ENCODE assay signal across 8 cellular contexts in genomic region chr17:17682293-17682736, GRCh38. TPM values are rescaled to one million over a fixed set of nuclear protein-coding genes. Genes with fewer than 3 reads are reported as not detected.
A peak's percentile ranks its signal among the peaks of the same experiment; 100 is the strongest.
DNase-seq lines count a peak whose midpoint lies in the region; ATAC-seq and TF ChIP-seq lines count a peak whose summit lies in the region.

No MANE protein-coding gene starts in this region.

- H3K36me3 Mint-ChIP-seq in activated CD4-positive, alpha-beta memory T cell treated with anti-CD3 and anti-CD28 coated beads for 36 hours: no peaks in the 10 kb centered on the region

- POLR2A ChIA-PET in activated CD4-positive, alpha-beta memory T cell treated with anti-CD3 and anti-CD28 coated beads for 36 hours (lab: Charles Lee): interaction anchor here (0.8 to 1.4 kb wide), 3 partner anchors 9 to 237 kb away, joined by 3 to 6 read pairs (median 5); no protein-coding TSS in a partner anchor

- H3K9me3 ChIP-seq in Karpas-422 (ENCODE audit: low read length) (no peaks in the 10 kb centered on the region), endocrine pancreas (ENCODE audit: control insufficient read depth, low read length) (no peaks in the 10 kb centered on the region), mucosa of descending colon (no peaks in the 10 kb centered on the region)

- peaks cover 56% of the 10 kb centered on the region for H3K79me2 ChIP-seq in Karpas-422 (ENCODE audit: low read length)

- H3K27ac Mint-ChIP-seq in activated CD4-positive, alpha-beta memory T cell treated with anti-CD3 and anti-CD28 coated beads for 36 hours: peak overlapping the region; percentile 81
- peak overlapping the region; percentile 98 for H3K27ac Mint-ChIP-seq in stimulated activated naive CD8-positive, alpha-beta T cell treated with anti-CD3 and anti-CD28 coated beads, Interleukin-15, amount 100 ng/mL, for 72 hours

- DNase-seq in Karpas-422 (peak; percentile 87), mucosa of descending colon (peak in 2 of 3 donors; percentile 62 to 84), NCI-H1930 (lab: John Stamatoyannopoulos, UW) (no peak)
- DNase-seq in activated CD4-positive, alpha-beta memory T cell treated with anti-CD3 and anti-CD28 coated beads for 36 hours: peak; percentile 69
- DNase-seq in stimulated activated naive CD8-positive, alpha-beta T cell treated with anti-CD3 and anti-CD28 coated beads, Interleukin-15, amount 100 ng/mL, for 72 hours: peak; percentile 76 to 81

- ATAC-seq in GM19455 (IDR thresholded peaks at IDR 0.05; ENCODE audit: unreplicated experiment) (peak; percentile 40), mucosa of descending colon (peak; percentile 57)
- peak; percentile 74 for ATAC-seq in stimulated activated naive CD8-positive, alpha-beta T cell treated with anti-CD3 and anti-CD28 coated beads, Interleukin-15, amount 100 ng/mL, for 72 hours

- CTCF ChIA-PET in activated CD4-positive, alpha-beta memory T cell treated with anti-CD3 and anti-CD28 coated beads for 36 hours (lab: Charles Lee): interaction anchor here (0.8 to 3.6 kb wide), 15 partner anchors 8 to 352 kb away, joined by 3 to 19 read pairs (median 4); partner anchors contain the start of gene RASD1

- no peaks in the 10 kb centered on the region for H3K9me2 ChIP-seq in Karpas-422 (replicated peaks; ENCODE audit: insufficient read depth, low read length)

- H3K9ac ChIP-seq in Karpas-422 (ENCODE audit: low read length) (peak overlapping the region; percentile 99), endocrine pancreas (ENCODE audit: control insufficient read depth, insufficient read depth, low read length) (peak overlapping the region; percentile 90)

- H3K27me3 ChIP-seq in Karpas-422 (ENCODE audit: low read length): no peaks in the 10 kb centered on the region
- no peaks in the 10 kb centered on the region for H3K27me3 ChIP-seq in endocrine pancreas (ENCODE audit: control insufficient read depth, insufficient read depth, low read length)

- intact Hi-C loops in activated CD4-positive, alpha-beta memory T cell treated with anti-CD3 and anti-CD28 coated beads for 36 hours (cut with micrococcal nuclease): loop anchor here (1.0 to 5.0 kb wide), 4 partner anchors 70 to 356 kb away; partner anchors contain the start of genes ATPAF2, GID4 and SREBF1
- intact Hi-C loops in mucosa of descending colon (cut with DNase I, micrococcal nuclease): loop anchor here (10.0 kb wide), 2 partner anchors 102 to 162 kb away; no protein-coding TSS in a partner anchor

- peak overlapping the region; percentile 87 for H3K4me3 Mint-ChIP-seq in activated CD4-positive, alpha-beta memory T cell treated with anti-CD3 and anti-CD28 coated beads for 36 hours
- H3K4me3 Mint-ChIP-seq in stimulated activated naive CD8-positive, alpha-beta T cell treated with anti-CD3 and anti-CD28 coated beads, Interleukin-15, amount 100 ng/mL, for 72 hours: peak overlapping the region; percentile 86 to 94

- peak overlapping the region; percentile 95 for H3K4me2 ChIP-seq in Karpas-422 (ENCODE audit: low read depth, low read length, poor library complexity, severe bottlenecking)

- peaks cover 47% of the 10 kb centered on the region for H3K4me1 ChIP-seq in Karpas-422 (ENCODE audit: low read length)
- peaks cover 10% of the 10 kb centered on the region for H3K4me1 ChIP-seq in endocrine pancreas (ENCODE audit: control insufficient read depth, insufficient read depth, low read length)
- peaks cover 33% of the 10 kb centered on the region for H3K4me1 ChIP-seq in mucosa of descending colon (ENCODE audit: low read depth)

- H3K36me3 ChIP-seq in Karpas-422 (ENCODE audit: insufficient read depth, low read length) (0 out of 2 replicates have a peak, but pooled peaks cover 3% of the 10 kb centered on the region), endocrine pancreas (ENCODE audit: control insufficient read depth, insufficient read depth, low read length) (no peaks in the 10 kb centered on the region), mucosa of descending colon (ENCODE audit: low read depth) (no peaks in the 10 kb centered on the region)

- 0 out of 2 replicates have a peak, but pooled peaks cover 9% of the 10 kb centered on the region for H4K20me1 ChIP-seq in Karpas-422 (ENCODE audit: insufficient read depth, low read depth, low read length)

- no peak for TF ChIP-seq CTCF in C4-2B (conservative IDR thresholded peaks at IDR 0.05)
- no peak for TF ChIP-seq CTCF in mucosa of descending colon (IDR thresholded peaks at IDR 0.05)

- H3K4me3 ChIP-seq in Karpas-422 (ENCODE audit: low read length) (peak overlapping the region; percentile 97), endocrine pancreas (ENCODE audit: control insufficient read depth, insufficient read depth, low read length) (no peak overlapping the region), mucosa of descending colon (peak overlapping the region; percentile 39)

- no peaks in the 10 kb centered on the region for H3K9me3 Mint-ChIP-seq in activated CD4-positive, alpha-beta memory T cell treated with anti-CD3 and anti-CD28 coated beads for 36 hours
- H3K9me3 Mint-ChIP-seq in stimulated activated naive CD8-positive, alpha-beta T cell treated with anti-CD3 and anti-CD28 coated beads, Interleukin-15, amount 100 ng/mL, for 72 hours: no peaks in the 10 kb centered on the region

- peaks cover 19% of the 10 kb centered on the region for H3K4me1 Mint-ChIP-seq in activated CD4-positive, alpha-beta memory T cell treated with anti-CD3 and anti-CD28 coated beads for 36 hours (ENCODE audit: low read depth)
- H3K4me1 Mint-ChIP-seq in stimulated activated naive CD8-positive, alpha-beta T cell treated with anti-CD3 and anti-CD28 coated beads, Interleukin-15, amount 100 ng/mL, for 72 hours: peaks cover 52% of the 10 kb centered on the region

- H2AFZ ChIP-seq in Karpas-422 (ENCODE audit: low read length): no peak overlapping the region; the same call in 1 of the 2 replicates

- no peaks in the 10 kb centered on the region for H3K27me3 Mint-ChIP-seq in activated CD4-positive, alpha-beta memory T cell treated with anti-CD3 and anti-CD28 coated beads for 36 hours
- no peaks in the 10 kb centered on the region for H3K27me3 Mint-ChIP-seq in stimulated activated naive CD8-positive, alpha-beta T cell treated with anti-CD3 and anti-CD28 coated beads, Interleukin-15, amount 100 ng/mL, for 72 hours

- H3K27ac ChIP-seq in C4-2B (peak overlapping the region; percentile 99), Karpas-422 (ENCODE audit: low read length) (peak overlapping the region; percentile 91)

RNA-seq across cellular contexts. Expression of gene RAI1, which starts 1.1 kb away (rescaled TPM):
- 18.2 and 35.1 TPM in 2 replicates for total RNA-seq in Karpas-422 (2014; rRNA removed; shearing (Covaris generic); ENCODE audit: low replicate concordance)
- total RNA-seq in activated CD4-positive, alpha-beta memory T cell treated with anti-CD3 and anti-CD28 coated beads for 36 hours: 10 to 100 TPM; 10.5 to 11.0 TPM
- 10 to 100 TPM; 12.9 to 29.2 (median 17.0) TPM for total RNA-seq in mucosa of descending colon

Comparison
In these comparisons a context has a peak if more than half of its experiments do, and no peak if none do; other contexts are left out.
1. DNase-seq: peak in Karpas-422 (single experiment), activated CD4-positive, alpha-beta memory T cell treated with anti-CD3 and anti-CD28 coated beads for 36 hours (single experiment), mucosa of descending colon (2 of 3) and stimulated activated naive CD8-positive, alpha-beta T cell treated with anti-CD3 and anti-CD28 coated beads, Interleukin-15, amount 100 ng/mL, for 72 hours (2 of 2); none in NCI-H1930 (0 of 2).
2. Peak in every context shown above with its lines, with median percentiles within 50 percentile points of each other: ATAC-seq.